ENCODE assay signal across 20 cellular contexts in genomic region chr10:32366111-32366510, GRCh38. TPM values are rescaled to one million over a fixed set of nuclear protein-coding genes. Genes with fewer than 3 reads are reported as not detected.
DNase-seq lines count a peak whose midpoint lies in the region; ATAC-seq and TF ChIP-seq lines count a peak whose summit lies in the region.
"Had no signal": no experiment of that assay in that cellular context is flagged by ENCODE, and none has a peak within 500 bp of the region (broad histone marks: within the 10 kb centered on the region; RNA-seq: fewer than 3 reads in every experiment).

No MANE protein-coding gene starts in this region.

- DNase-seq in activated CD4-positive, alpha-beta T cell treated with anti-CD3 and anti-CD28 coated beads, Interleukin-2, amount 10 ng/mL, durations not matched to agents 24 days and 14 days: no peak
- no peak for DNase-seq in activated CD4-positive, alpha-beta T cell treated with anti-CD3 and anti-CD28 coated beads for 48 hours
- DNase-seq in CD14-positive monocyte (ENCODE audit: low spot score): no peak
- DNase-seq in left colon: no peak
- no peak for DNase-seq in GM13976 (ENCODE audit: low spot score)
- DNase-seq: activated B cell treated with CpG ODN at 0.5 μM for 24 hours; adrenal gland; dorsolateral prefrontal cortex; foreskin melanocyte; kidney glomerular epithelial cell; NCI-H1694; NCI-H69; SHP77; stimulated activated CD4-positive, alpha-beta T cell treated with anti-CD3 and anti-CD28 coated beads, Interleukin-4, amount 100 ng/mL, for 4 hours had no signal

- intact Hi-C loops in activated CD4-positive, alpha-beta T cell treated with anti-CD3 and anti-CD28 coated beads, Interleukin-2, amount 10 ng/mL, durations not matched to agents 24 days and 14 days (cut with micrococcal nuclease): no loop called here
- intact Hi-C loops in CD14-positive monocyte (cut with micrococcal nuclease) (loop anchor here (2.0 to 5.0 kb wide), 2 partner anchors 109 kb away; no protein-coding TSS in a partner anchor), left colon (cut with DNase I, micrococcal nuclease) (no loop called here)

- H3K27ac Mint-ChIP-seq in activated CD4-positive, alpha-beta T cell treated with anti-CD3 and anti-CD28 coated beads, Interleukin-2, amount 10 ng/mL, durations not matched to agents 24 days and 14 days: no peak overlapping the region
- peak overlapping the region in 3 of 7 donors; percentile 30 to 78 (median 40) for H3K27ac Mint-ChIP-seq in CD14-positive monocyte
- H3K27ac Mint-ChIP-seq: activated B cell treated with CpG ODN at 0.5 μM for 24 hours had no signal

- TF ChIP-seq CTCF in CD14-positive monocyte (IDR thresholded peaks at IDR 0.05) (no peak), VCaP (conservative IDR thresholded peaks at IDR 0.05) (no peak), GM13976 (IDR thresholded peaks at IDR 0.05; ENCODE audit: borderline replicate concordance, control extremely low read depth, extremely low read depth, insufficient read depth, missing control alignments) (no peak)

- peaks cover 44% of the 10 kb centered on the region for H3K4me1 Mint-ChIP-seq in activated CD4-positive, alpha-beta T cell treated with anti-CD3 and anti-CD28 coated beads, Interleukin-2, amount 10 ng/mL, durations not matched to agents 24 days and 14 days
- H3K4me1 Mint-ChIP-seq in CD14-positive monocyte: peaks cover 33% of the 10 kb centered on the region

- H3K36me3 Mint-ChIP-seq in activated CD4-positive, alpha-beta T cell treated with anti-CD3 and anti-CD28 coated beads, Interleukin-2, amount 10 ng/mL, durations not matched to agents 24 days and 14 days (ENCODE audit: low read depth): peaks cover 1% of the 10 kb centered on the region
- peaks cover 0 to 8% of the 10 kb centered on the region in 2 donors for H3K36me3 Mint-ChIP-seq in CD14-positive monocyte

- in situ Hi-C loops in GM13976 (cut with MboI; ENCODE audit: low sequenced_read_pairs, unreplicated experiment): loop anchor here (25.0 kb wide), 1 partner anchor 304 kb away; the partner anchor contains the start of gene KIF5B

- ATAC-seq in left colon (peak; percentile 83), GM19035 (IDR thresholded peaks at IDR 0.05; ENCODE audit: unreplicated experiment) (no peak), HG03469 (IDR thresholded peaks at IDR 0.05; ENCODE audit: unreplicated experiment) (no peak)
- ATAC-seq: A549 had no signal

- H3K9me3 Mint-ChIP-seq in activated CD4-positive, alpha-beta T cell treated with anti-CD3 and anti-CD28 coated beads, Interleukin-2, amount 10 ng/mL, durations not matched to agents 24 days and 14 days: no peaks in the 10 kb centered on the region
- no peaks in the 10 kb centered on the region for H3K9me3 Mint-ChIP-seq in CD14-positive monocyte
- H3K9me3 Mint-ChIP-seq: activated B cell treated with CpG ODN at 0.5 μM for 24 hours, neural crest cell had no signal

- peak overlapping the region; percentile 22; the same call in 1 of the 2 replicates for H3K27ac ChIP-seq in VCaP
- H3K27ac ChIP-seq: A549, adrenal gland, epithelial cell of prostate had no signal

- no peaks in the 10 kb centered on the region for H3K27me3 Mint-ChIP-seq in activated CD4-positive, alpha-beta T cell treated with anti-CD3 and anti-CD28 coated beads, Interleukin-2, amount 10 ng/mL, durations not matched to agents 24 days and 14 days
- H3K27me3 Mint-ChIP-seq in CD14-positive monocyte (ENCODE audit: low read depth in 3 of 3): peaks cover 0 to 2% (median 0%) of the 10 kb centered on the region in 3 donors
- H3K27me3 Mint-ChIP-seq: activated B cell treated with CpG ODN at 0.5 μM for 24 hours had no signal

- H3K4me3 Mint-ChIP-seq in activated CD4-positive, alpha-beta T cell treated with anti-CD3 and anti-CD28 coated beads, Interleukin-2, amount 10 ng/mL, durations not matched to agents 24 days and 14 days: peak overlapping the region; percentile 49
- H3K4me3 Mint-ChIP-seq in CD14-positive monocyte: peak overlapping the region; percentile 24 to 57
- H3K4me3 Mint-ChIP-seq: activated B cell treated with CpG ODN at 0.5 μM for 24 hours, neural crest cell had no signal

RNA-seq across cellular contexts. Expression of gene EPC1, which starts 19.2 kb away (rescaled TPM):
- total RNA-seq in activated CD4-positive, alpha-beta T cell treated with anti-CD3 and anti-CD28 coated beads, Interleukin-2, amount 10 ng/mL, durations not matched to agents 24 days and 14 days: 32.3 and 34.3 TPM in 2 replicates
- 10 to 100 TPM; 28.3 to 31.0 TPM for polyA plus RNA-seq in CD14-positive monocyte
- 10 to 100 TPM; 32.3 to 36.9 TPM for total RNA-seq in left colon

Comparison
In these comparisons a context has a peak if more than half of its experiments do, and no peak if none do; other contexts are left out.
1. intact Hi-C loops: an anchor here in CD14-positive monocyte (2.0 to 5.0 kb wide); none called in activated CD4-positive, alpha-beta T cell treated with anti-CD3 and anti-CD28 coated beads, Interleukin-2, amount 10 ng/mL, durations not matched to agents 24 days and 14 days and left colon.